ENCODE assay signal across 2 cellular contexts in genomic region chr4:87232241-87232640, GRCh38.
TF ChIP-seq lines count a peak whose summit lies in the region.

No MANE protein-coding gene starts in this region.

TF ChIP-seq in HEK293, 187 proteins besides CTCF, POLR2A, EP300 and RAD21:
- TF ChIP-seq ZNF146 (tag by site-specific recombination; IDR thresholded peaks at IDR 0.05) (peak; percentile 18; the same call in 1 of the 2 replicates), KLF10 (tag by site-specific recombination; IDR thresholded peaks at IDR 0.05) (no peak), ZNF692 (tag by site-specific recombination; IDR thresholded peaks at IDR 0.05) (no peak), ZNF785 (tag by site-specific recombination; IDR thresholded peaks at IDR 0.05) (no peak), ZNF654 (tag by site-specific recombination; IDR thresholded peaks at IDR 0.05; ENCODE audit: low read depth) (no peak)

TF ChIP-seq in K562, 482 proteins besides CTCF, POLR2A, EP300 and RAD21 (continues in another document):
- TF ChIP-seq ZBTB11 (CRISPR knock-in tag; IDR thresholded peaks at IDR 0.05) (no peak), CREB5 (CRISPR knock-in tag; IDR thresholded peaks at IDR 0.05) (no peak), MAX (CRISPR knock-in tag; IDR thresholded peaks at IDR 0.05) (no peak), ATF4 (CRISPR knock-in tag; IDR thresholded peaks at IDR 0.05) (no peak), ELF4 (CRISPR knock-in tag; IDR thresholded peaks at IDR 0.05) (no peak), CTBP1 (IDR thresholded peaks at IDR 0.05; ENCODE audit: borderline replicate concordance) (no peak), ELF2 (CRISPR knock-in tag; IDR thresholded peaks at IDR 0.05) (no peak), MYBL2 (IDR thresholded peaks at IDR 0.05; ENCODE audit: low read depth) (no peak), MYBL2 (CRISPR knock-in tag; IDR thresholded peaks at IDR 0.05; ENCODE audit: borderline replicate concordance) (no peak), ZNF280B (CRISPR knock-in tag; IDR thresholded peaks at IDR 0.05) (no peak), TRIM24 (IDR thresholded peaks at IDR 0.05) (peak; percentile 79 to 89; a peak in 2 of 4 replicates), TCF7L2 (IDR thresholded peaks at IDR 0.05; ENCODE audit: low read depth, low read length) (no peak), NFIC (IDR thresholded peaks at IDR 0.05) (peak; percentile 90), ZNF76 (CRISPR knock-in tag; IDR thresholded peaks at IDR 0.05; ENCODE audit: borderline replicate concordance) (no peak), SAFB (IDR thresholded peaks at IDR 0.05; ENCODE audit: borderline replicate concordance, low read depth, low read length) (no peak), RBM14 (IDR thresholded peaks at IDR 0.05; ENCODE audit: borderline replicate concordance, insufficient read depth, low read depth, low read length) (no peak), MNT (conservative IDR thresholded peaks at IDR 0.05) (no peak), E2F6 (IDR thresholded peaks at IDR 0.05; ENCODE audit: borderline replicate concordance in 1 of 2, extremely low read depth in 1 of 2, insufficient read depth in 1 of 2, insufficient read length in 1 of 2, low read depth in 1 of 2, low read length in 1 of 2, poor library complexity in 1 of 2, severe bottlenecking in 1 of 2) (no peak), U2AF1 (optimal IDR thresholded peaks at IDR 0.05; ENCODE audit: low read depth, low read length) (no peak), CEBPB (tag; IDR thresholded peaks at IDR 0.05) (peak; percentile 78), ZNF274 (IDR thresholded peaks at IDR 0.05; ENCODE audit: borderline replicate concordance, low read depth, low read length) (no peak), ZNF398 (CRISPR knock-in tag; IDR thresholded peaks at IDR 0.05) (no peak), POLR2AphosphoS2 (IDR thresholded peaks at IDR 0.05; ENCODE audit: low read length) (no peak), ZNF584 (CRISPR knock-in tag; IDR thresholded peaks at IDR 0.05; ENCODE audit: low read depth) (no peak), EZH2 (IDR thresholded peaks at IDR 0.05; ENCODE audit: borderline replicate concordance, low read depth, low read length) (no peak), HLTF (IDR thresholded peaks at IDR 0.05) (no peak), ZNF699 (CRISPR knock-in tag; IDR thresholded peaks at IDR 0.05; ENCODE audit: insufficient replicate concordance) (no peak), ZBTB1 (CRISPR knock-in tag; IDR thresholded peaks at IDR 0.05; ENCODE audit: borderline replicate concordance, low read depth) (no peak), JUND (IDR thresholded peaks at IDR 0.05; ENCODE audit: borderline replicate concordance, low read depth, low read length) (peak; percentile 26; the same call in 1 of the 2 replicates), JUND (tag; IDR thresholded peaks at IDR 0.05; ENCODE audit: borderline replicate concordance, low read depth, low read length) (no peak), GTF2A2 (tag; IDR thresholded peaks at IDR 0.05) (no peak), TAF15 (IDR thresholded peaks at IDR 0.05; ENCODE audit: low read depth, low read length) (no peak), MTA1 (IDR thresholded peaks at IDR 0.05; ENCODE audit: borderline replicate concordance) (no peak), SETDB1 (IDR thresholded peaks at IDR 0.05; ENCODE audit: low read length) (no peak), VEZF1 (CRISPR knock-in tag; IDR thresholded peaks at IDR 0.05) (no peak), UBTF (IDR thresholded peaks at IDR 0.05; ENCODE audit: borderline replicate concordance in 1 of 2, low read depth in 2 of 2, low read length in 2 of 2) (no peak), TBL1XR1 (IDR thresholded peaks at IDR 0.05; ENCODE audit: low read length in 2 of 2) (no peak), PCBP1 (IDR thresholded peaks at IDR 0.05; ENCODE audit: low read depth, low read length, poor library complexity, severe bottlenecking) (no peak), HINFP (tag; conservative IDR thresholded peaks at IDR 0.05; ENCODE audit: low read depth) (no peak), HOMEZ (CRISPR knock-in tag; IDR thresholded peaks at IDR 0.05) (no peak), RBM22 (IDR thresholded peaks at IDR 0.05; ENCODE audit: low read depth, low read length, poor library complexity, severe bottlenecking) (no peak)
